2 cellular contexts compared by ENCODE assay signal in genomic region chr3:151034303-151034702, GRCh38.
TF ChIP-seq lines count a peak whose summit lies in the region.

No MANE protein-coding gene starts in this region.

TF ChIP-seq in IMR-90, 13 proteins besides CTCF, POLR2A, EP300 and RAD21:
- TF ChIP-seq RCOR1 (IDR thresholded peaks at IDR 0.05; ENCODE audit: insufficient replicate concordance, low read length) (no peak), SMC3 (IDR thresholded peaks at IDR 0.05; ENCODE audit: low read depth, low read length) (no peak), NFE2L2 (IDR thresholded peaks at IDR 0.05; ENCODE audit: low read depth, low read length) (no peak), RFX5 (IDR thresholded peaks at IDR 0.05; ENCODE audit: low read depth, low read length) (no peak), CEBPB (IDR thresholded peaks at IDR 0.05; ENCODE audit: low read depth, low read length) (no peak), MAFK (IDR thresholded peaks at IDR 0.05; ENCODE audit: low read depth, low read length) (no peak), MAZ (IDR thresholded peaks at IDR 0.05; ENCODE audit: borderline replicate concordance, low read depth, low read length) (no peak), MXI1 (IDR thresholded peaks at IDR 0.05; ENCODE audit: borderline replicate concordance, low read depth, low read length) (no peak), CHD1 (IDR thresholded peaks at IDR 0.05; ENCODE audit: low read depth, low read length) (no peak), BHLHE40 (IDR thresholded peaks at IDR 0.05; ENCODE audit: low read depth, low read length) (no peak), FOS (IDR thresholded peaks at IDR 0.05; ENCODE audit: low read depth, low read length) (no peak)
- TF ChIP-seq, protein P1, sequence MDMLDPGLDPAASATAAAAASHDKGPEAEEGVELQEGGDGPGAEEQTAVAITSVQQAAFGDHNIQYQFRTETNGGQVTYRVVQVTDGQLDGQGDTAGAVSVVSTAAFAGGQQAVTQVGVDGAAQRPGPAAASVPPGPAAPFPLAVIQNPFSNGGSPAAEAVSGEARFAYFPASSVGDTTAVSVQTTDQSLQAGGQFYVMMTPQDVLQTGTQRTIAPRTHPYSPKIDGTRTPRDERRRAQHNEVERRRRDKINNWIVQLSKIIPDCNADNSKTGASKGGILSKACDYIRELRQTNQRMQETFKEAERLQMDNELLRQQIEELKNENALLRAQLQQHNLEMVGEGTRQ (IDR thresholded peaks at IDR 0.05; ENCODE audit: low read depth, low read length), result no peak
- TF ChIP-seq, protein P2, sequence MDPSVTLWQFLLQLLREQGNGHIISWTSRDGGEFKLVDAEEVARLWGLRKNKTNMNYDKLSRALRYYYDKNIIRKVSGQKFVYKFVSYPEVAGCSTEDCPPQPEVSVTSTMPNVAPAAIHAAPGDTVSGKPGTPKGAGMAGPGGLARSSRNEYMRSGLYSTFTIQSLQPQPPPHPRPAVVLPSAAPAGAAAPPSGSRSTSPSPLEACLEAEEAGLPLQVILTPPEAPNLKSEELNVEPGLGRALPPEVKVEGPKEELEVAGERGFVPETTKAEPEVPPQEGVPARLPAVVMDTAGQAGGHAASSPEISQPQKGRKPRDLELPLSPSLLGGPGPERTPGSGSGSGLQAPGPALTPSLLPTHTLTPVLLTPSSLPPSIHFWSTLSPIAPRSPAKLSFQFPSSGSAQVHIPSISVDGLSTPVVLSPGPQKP (IDR thresholded peaks at IDR 0.05; ENCODE audit: borderline replicate concordance, low read depth, low read length), result no peak

TF ChIP-seq in K562, 482 proteins besides CTCF, POLR2A, EP300 and RAD21:
- TF ChIP-seq RAD51 (IDR thresholded peaks at IDR 0.05; ENCODE audit: borderline replicate concordance, low read depth) (peak; percentile 45; the same call in 1 of the 2 replicates), SRF (CRISPR knock-in tag; IDR thresholded peaks at IDR 0.05) (peak in 1 of 2 experiments; percentile 59; a peak in 1 of 4 replicates)
- TF ChIP-seq, protein P1 (CRISPR knock-in tag; IDR thresholded peaks at IDR 0.05), result peak; percentile 58; the same call in 1 of the 2 replicates
- TF ChIP-seq, protein P3, sequence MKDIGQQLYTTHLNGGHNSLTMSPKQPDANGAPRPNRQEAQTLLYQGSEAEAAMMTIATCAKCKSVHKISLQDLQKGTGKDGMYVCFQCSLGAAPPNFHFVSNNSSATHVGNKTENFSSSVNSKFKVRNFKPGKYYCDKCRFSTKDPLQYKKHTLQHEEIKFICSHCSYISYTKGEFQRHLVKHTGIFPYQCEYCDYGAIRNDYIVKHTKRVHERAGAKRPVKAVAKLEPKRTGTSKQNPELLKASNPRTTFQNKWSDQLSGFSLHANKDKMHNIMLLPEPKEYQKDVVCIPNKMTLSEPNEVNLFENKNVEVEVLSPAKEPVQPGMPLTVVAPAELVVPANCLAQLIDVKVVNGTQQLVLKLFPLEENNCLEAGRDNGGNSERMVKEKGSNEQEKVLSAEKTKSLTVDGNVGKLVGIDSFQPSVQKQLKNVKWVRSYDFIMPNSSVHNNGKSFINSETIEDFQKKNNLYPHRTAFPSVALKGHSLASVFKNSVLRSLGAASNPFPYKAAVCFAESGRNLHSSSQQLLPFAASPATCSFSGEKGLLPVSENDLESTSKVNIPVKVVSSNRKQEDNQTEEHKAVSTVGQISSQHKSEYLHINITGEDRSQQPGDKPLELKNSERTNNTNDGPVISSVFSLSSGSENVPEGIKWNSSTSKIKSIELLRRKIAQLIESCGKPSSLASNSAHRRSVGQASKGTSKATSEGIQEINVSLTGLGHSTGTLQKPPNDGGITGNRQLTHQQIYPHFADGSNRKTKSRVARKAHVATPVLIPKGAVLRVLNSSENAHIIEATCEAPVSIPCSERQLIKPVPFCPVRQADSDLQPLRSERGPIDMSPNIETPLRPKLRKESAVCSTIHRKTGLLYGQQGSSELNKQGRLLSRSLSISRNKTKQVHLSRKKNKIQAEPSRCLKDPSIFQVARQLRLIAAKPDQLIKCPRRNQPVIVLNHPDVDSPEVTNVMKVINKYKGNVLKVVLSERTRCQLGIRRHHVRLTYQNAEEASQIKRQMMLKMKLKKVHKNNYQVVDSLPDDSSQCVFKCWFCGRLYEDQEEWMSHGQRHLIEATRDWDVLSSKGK (CRISPR knock-in tag; IDR thresholded peaks at IDR 0.05), result no peak
TF ChIP-seq in K562: peak in this region for 3.
